ENCODE assay signal across 9 cellular contexts in the genomic region with DNA sequence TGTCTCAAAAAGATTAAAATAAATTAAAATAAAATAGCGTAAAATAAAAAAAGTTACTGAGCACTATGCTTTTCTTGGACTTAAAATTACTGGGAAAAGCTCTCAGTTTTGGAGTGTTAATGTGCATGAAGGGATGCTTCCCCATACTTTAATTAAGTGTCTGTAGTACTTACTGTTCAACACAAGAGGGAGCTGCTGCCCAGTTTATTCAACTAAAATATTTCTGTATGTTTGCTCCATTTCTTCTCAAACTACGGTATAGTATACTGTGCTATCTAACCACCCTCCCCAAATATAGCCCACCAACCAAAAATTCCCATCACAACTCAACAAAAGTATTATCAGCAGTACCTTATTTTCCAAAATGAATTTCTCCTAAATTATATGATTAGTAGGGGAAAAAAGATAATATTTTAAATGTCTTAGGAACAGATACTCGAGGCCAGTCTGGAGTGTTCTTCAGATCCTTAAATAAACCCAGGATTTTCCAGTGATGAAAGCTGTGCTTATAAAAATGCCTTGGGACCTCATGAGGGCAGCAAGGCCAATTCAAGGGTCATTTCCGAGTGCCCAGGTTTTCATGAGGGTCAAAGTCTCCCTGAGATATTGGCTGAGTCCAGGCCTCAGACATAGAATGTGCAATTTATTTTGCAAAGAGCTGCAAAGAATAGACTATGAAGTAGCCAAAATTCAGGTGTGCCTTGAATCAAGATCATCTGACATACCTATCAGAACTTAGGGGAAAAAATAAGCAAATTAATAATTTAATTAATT.
A peak's percentile ranks its signal among the peaks of the same experiment; 100 is the strongest.
DNase-seq lines count a peak whose midpoint lies in the region; ATAC-seq and TF ChIP-seq lines count a peak whose summit lies in the region.
"Had no signal": no experiment of that assay in that cellular context is flagged by ENCODE, and none has a peak within 500 bp of the region (broad histone marks: within the 10 kb centered on the region; RNA-seq: fewer than 3 reads in every experiment).

No MANE protein-coding gene starts in this region.

- H3K4me2 ChIP-seq in KMS-11: no peak overlapping the region

- peak; percentile 65 for DNase-seq in AG20443 (ENCODE audit: low spot score)
- DNase-seq in GM10266 (ENCODE audit: extremely low spot score): peak; percentile 74
- DNase-seq in RPMI8226: peak; percentile 56
- peak; percentile 38 to 48 (median 44) for DNase-seq in effector memory CD8-positive, alpha-beta T cell
- no peak for DNase-seq in mesothelial cell of epicardium (ENCODE audit: low spot score in 2 of 2, unreplicated experiment in 2 of 2)
- DNase-seq in ureter (ENCODE audit: low spot score): no peak
- no peak for DNase-seq in effector CD8-positive, alpha-beta T cell (lab: John Stamatoyannopoulos, UW)

- peak; percentile 79 for ATAC-seq in effector memory CD8-positive, alpha-beta T cell (replicated peaks)

- H3K36me3 Mint-ChIP-seq in effector memory CD8-positive, alpha-beta T cell (ENCODE audit: insufficient read depth): peaks cover 5% of the 10 kb centered on the region
- H3K36me3 Mint-ChIP-seq in mesothelial cell of epicardium: no peaks in the 10 kb centered on the region
- H3K36me3 Mint-ChIP-seq: IgD-negative memory B cell had no signal

- H3K79me2 ChIP-seq in KMS-11 (ENCODE audit: insufficient read depth, low read depth): no peaks in the 10 kb centered on the region

- no peaks in the 10 kb centered on the region for H3K36me3 ChIP-seq in KMS-11 (ENCODE audit: insufficient read depth)

- no peak overlapping the region for H3K9ac ChIP-seq in KMS-11

- no peaks in the 10 kb centered on the region for H3K27me3 ChIP-seq in KMS-11 (ENCODE audit: insufficient read depth, low read depth)

- H4K20me1 ChIP-seq in KMS-11 (ENCODE audit: insufficient read depth): no peaks in the 10 kb centered on the region

- H3K4me3 Mint-ChIP-seq in effector memory CD8-positive, alpha-beta T cell: no peak overlapping the region
- H3K4me3 Mint-ChIP-seq in mesothelial cell of epicardium: no peak overlapping the region
- H3K4me3 Mint-ChIP-seq: IgD-negative memory B cell had no signal

- no peaks in the 10 kb centered on the region for H3K9me3 Mint-ChIP-seq in effector memory CD8-positive, alpha-beta T cell
- H3K9me3 Mint-ChIP-seq in mesothelial cell of epicardium: no peaks in the 10 kb centered on the region
- H3K9me3 Mint-ChIP-seq: IgD-negative memory B cell had no signal

- no peak overlapping the region for H3K27ac Mint-ChIP-seq in effector memory CD8-positive, alpha-beta T cell
- no peak overlapping the region for H3K27ac Mint-ChIP-seq in mesothelial cell of epicardium
- H3K27ac Mint-ChIP-seq: IgD-negative memory B cell had no signal

- H3K4me1 ChIP-seq in KMS-11 (ENCODE audit: low read depth, poor library complexity, severe bottlenecking): peaks cover 7% of the 10 kb centered on the region

- H3K4me3 ChIP-seq in KMS-11 (IDR thresholded peaks at IDR 0.05; ENCODE audit: insufficient read depth, low read depth, low read length): no peak overlapping the region

- H3K27me3 Mint-ChIP-seq in effector memory CD8-positive, alpha-beta T cell: peaks cover 0 to 20% of the 10 kb centered on the region in 2 donors
- H3K27me3 Mint-ChIP-seq in mesothelial cell of epicardium (ENCODE audit: low read depth): peaks cover 7% of the 10 kb centered on the region

- H3K4me1 Mint-ChIP-seq in effector memory CD8-positive, alpha-beta T cell (ENCODE audit: low read depth in 2 of 2): peaks cover 3 to 6% of the 10 kb centered on the region in 2 donors
- H3K4me1 Mint-ChIP-seq in mesothelial cell of epicardium: peaks cover 8% of the 10 kb centered on the region

- peak; percentile 65 for TF ChIP-seq CTCF in GM10266 (IDR thresholded peaks at IDR 0.05; ENCODE audit: control insufficient read depth, insufficient read depth, low read depth, missing control alignments)
- peak; percentile 82 for TF ChIP-seq CTCF in KMS-11 (conservative IDR thresholded peaks at IDR 0.05; ENCODE audit: low read depth, low read length)
- TF ChIP-seq CTCF in mesothelial cell of epicardium (IDR thresholded peaks at IDR 0.05; ENCODE audit: unreplicated experiment): peak; percentile 87

- H2AFZ ChIP-seq in KMS-11 (ENCODE audit: low read depth): no peak overlapping the region

- no peak overlapping the region for H3K27ac ChIP-seq in KMS-11

Comparison
In these comparisons a context has a peak if more than half of its experiments do, and no peak if none do; other contexts are left out.
1. DNase-seq: peak in AG20443 (single experiment), GM10266 (single experiment), RPMI8226 (single experiment) and effector memory CD8-positive, alpha-beta T cell (3 of 3); none in mesothelial cell of epicardium (0 of 2), ureter (single experiment) and effector CD8-positive, alpha-beta T cell (single experiment).
2. Peak in every context shown above with its lines, with median percentiles within 50 percentile points of each other: CTCF ChIP-seq.